In genomic region chr2:136894007-136894634, GRCh38 we compare ENCODE assay signal across 27 cellular contexts.
"Had no signal": no experiment of that assay in that cellular context is flagged by ENCODE, and none has a peak within 500 bp of the region (broad histone marks: within the 10 kb centered on the region; RNA-seq: fewer than 3 reads in every experiment).

No MANE protein-coding gene starts in this region.

- DNase-seq: stimulated activated CD4-positive, alpha-beta T cell treated with anti-CD3 and anti-CD28 coated beads, Interleukin-2, amount 100 ng/mL, for 48 hours; stimulated activated CD4-positive, alpha-beta T cell treated with anti-CD3 and anti-CD28 coated beads, Interleukin-4, amount 100 ng/mL, for 1 hour; stimulated activated CD4-positive, alpha-beta T cell treated with anti-CD3 and anti-CD28 coated beads, Interleukin-4, amount 100 ng/mL, for 24 hours; stimulated activated CD4-positive, alpha-beta T cell treated with anti-CD3 and anti-CD28 coated beads, Interleukin-4, amount 100 ng/mL, for 4 hours; stimulated activated CD8-positive, alpha-beta memory T cell treated with anti-CD3 and anti-CD28 coated beads, Interleukin-4, amount 100 ng/mL, for 48 hours; stimulated activated naive B cell treated with anti-CD40 and anti-IgM and Interleukin-4, amounts not matched to agents 10 μg/mL and 1 μg/mL and 100 μg/mL, for 72 hours; stimulated activated naive CD4-positive, alpha-beta T cell; stimulated activated naive CD4-positive, alpha-beta T cell treated with Interleukin-2 at 50 U/mL for 16 hours; stimulated activated naive CD8-positive, alpha-beta T cell treated with anti-CD3 and anti-CD28 coated beads, Interleukin-15, amount 100 ng/mL, for 72 hours; stimulated activated naive CD8-positive, alpha-beta T cell treated with anti-CD3 and anti-CD28 coated beads, Interleukin-15, Interleukin-2, amounts not matched to agents 100 U/mL and 50 U/mL, for 24 hours; stomach; substantia nigra; testis; thyroid gland; tibial artery; transverse colon; trophoblast cell; upper lobe of left lung; upper lobe of right lung; uterus had no signal

- H3K9me3 ChIP-seq: stomach, suprapubic skin, testis, thoracic aorta, thyroid gland, tibial artery, tibial nerve, transverse colon, upper lobe of left lung, upper lobe of right lung, uterus, vagina had no signal

- ATAC-seq: stimulated activated effector memory CD8-positive, alpha-beta T cell treated with anti-CD3 and anti-CD28 coated beads, Interleukin-12 subunit alpha, Interleukin-12 subunit beta, amount 100 ng/mL, for 72 hours; stimulated activated memory B cell treated with anti-CD40 and anti-IgM and Interleukin-4, amounts not matched to agents 10 μg/mL and 1 μg/mL and 100 μg/mL, for 72 hours; stimulated activated naive B cell treated with anti-CD40 and anti-IgM and Interleukin-4, amounts not matched to agents 10 μg/mL and 1 μg/mL and 100 μg/mL, for 72 hours; stimulated activated naive CD8-positive, alpha-beta T cell treated with anti-CD3 and anti-CD28 coated beads, Interleukin-15, amount 100 ng/mL, for 72 hours; stimulated activated naive CD8-positive, alpha-beta T cell treated with anti-CD3 and anti-CD28 coated beads, Interleukin-15, Interleukin-2, amounts not matched to agents 100 U/mL and 50 U/mL, for 24 hours; upper lobe of right lung had no signal

- H3K4me1 ChIP-seq: stomach, suprapubic skin, testis, thyroid gland, tibial artery, transverse colon, upper lobe of left lung, upper lobe of right lung, uterus, vagina had no signal

- H3K27me3 ChIP-seq: stomach, suprapubic skin, testis, thyroid gland, tibial artery, tibial nerve, transverse colon, upper lobe of left lung, upper lobe of right lung, uterus, vagina had no signal

- H3K36me3 ChIP-seq: stomach, suprapubic skin, thoracic aorta, thyroid gland, tibial artery, tibial nerve, transverse colon, upper lobe of left lung, upper lobe of right lung, uterus, vagina had no signal

- H3K4me3 ChIP-seq: stomach, suprapubic skin, testis, thoracic aorta, thyroid gland, tibial artery, tibial nerve, transverse colon, upper lobe of left lung, upper lobe of right lung, uterus, vagina had no signal

- FAIRE-seq: urothelium cell line had no signal

- H3K27ac ChIP-seq: stomach, suprapubic skin, testis, thoracic aorta, thyroid gland, tibial artery, tibial nerve, transverse colon, upper lobe of left lung, upper lobe of right lung, uterus, vagina had no signal
